In the genomic region with DNA sequence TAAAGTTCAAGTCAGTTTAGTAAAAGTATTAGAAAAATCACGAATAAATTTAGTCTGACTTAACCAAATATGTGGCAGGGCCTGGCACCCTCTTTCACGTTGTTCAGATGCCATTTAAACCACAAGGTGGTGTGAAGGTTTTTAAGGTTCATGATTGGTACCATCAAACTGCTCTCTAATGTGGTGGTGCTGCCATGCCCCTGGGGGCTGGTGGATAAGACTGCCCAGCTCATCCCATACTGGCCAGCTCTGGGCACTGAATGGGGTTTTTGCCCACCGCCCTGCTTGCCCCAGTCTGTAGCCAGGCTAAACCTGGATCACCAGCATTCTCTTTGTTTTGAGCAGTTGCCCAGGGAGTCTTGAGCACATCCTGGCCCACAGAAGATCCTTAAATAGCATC, we compare ENCODE assay signal across 16 cellular contexts.
DNase-seq lines count a peak whose midpoint lies in the region; ATAC-seq and TF ChIP-seq lines count a peak whose summit lies in the region.
"Had no signal": no experiment of that assay in that cellular context is flagged by ENCODE, and none has a peak within 500 bp of the region (broad histone marks: within the 10 kb centered on the region; RNA-seq: fewer than 3 reads in every experiment).

No MANE protein-coding gene starts in this region.

- H3K14ac ChIP-seq in IMR-90 (replicated peaks; ENCODE audit: low read depth, low read length) (peak overlapping the region; percentile 84), neuronal stem cell (ENCODE audit: low read length) (no peak overlapping the region)

- peaks cover 3% of the 10 kb centered on the region; the same call in 1 of the 2 replicates for H4K20me1 ChIP-seq in IMR-90 (ENCODE audit: insufficient read depth, low read length)
- H4K20me1 ChIP-seq in MM.1S (ENCODE audit: insufficient read depth, low read length), result no peaks in the 10 kb centered on the region

- no peak for DNase-seq in AG04450 (ENCODE audit: low read depth, low spot score)
- DNase-seq in IMR-90, result no peak
- DNase-seq in dorsolateral prefrontal cortex, result no peak
- DNase-seq in neuronal stem cell (ENCODE audit: low spot score), result no peak
- no peak for DNase-seq in NCI-H510A (lab: John Stamatoyannopoulos, UW)
- DNase-seq in MM.1S, result no peak
- DNase-seq: 8988T; AML-193; Caco-2; CD4-positive, alpha-beta T cell; GOT3; H7 had no signal

- H2AK5ac ChIP-seq in IMR-90 (ENCODE audit: low read depth, low read length) (peak overlapping the region; percentile 95), neuronal stem cell (ENCODE audit: low read depth, low read length) (peak overlapping the region; percentile 71)

- H3K23ac ChIP-seq in IMR-90 (ENCODE audit: low read depth, low read length) (peak overlapping the region; percentile 71), neuronal stem cell (ENCODE audit: low read depth, low read length, poor library complexity) (no peak overlapping the region)

- no peak overlapping the region for H2BK12ac ChIP-seq in neuronal stem cell (ENCODE audit: low read length)

- peak overlapping the region; percentile 85; the same call in 1 of the 2 replicates for H3K18ac ChIP-seq in IMR-90 (ENCODE audit: low read depth, low read length)
- H3K18ac ChIP-seq in neuronal stem cell (ENCODE audit: low read length), result no peak overlapping the region

- no peak overlapping the region for H3K56ac ChIP-seq in IMR-90 (ENCODE audit: extremely low read depth, insufficient read depth, low read length)

- no peaks in the 10 kb centered on the region for H3F3A ChIP-seq in MM.1S (ENCODE audit: insufficient read depth, low read length)

- H4K91ac ChIP-seq in IMR-90 (ENCODE audit: insufficient read depth, low read depth, low read length) (peak overlapping the region; percentile 62), neuronal stem cell (ENCODE audit: low read depth, low read length, poor library complexity) (no peak overlapping the region)

- ATAC-seq in IMR-90 (ENCODE audit: low read depth) (no peak), HG02623 (IDR thresholded peaks at IDR 0.05; ENCODE audit: unreplicated experiment) (no peak)
- ATAC-seq: HCT116, HepG2 had no signal

- in situ Hi-C loops in IMR-90 (cut with MboI; ENCODE audit: low sequenced_read_pairs), result no loop called here

- dilution Hi-C loops in IMR-90 (cut with HindIII; ENCODE audit: low sequenced_read_pairs, unreplicated experiment), result no loop called here

- H4K5ac ChIP-seq in IMR-90 (ENCODE audit: low read depth, low read length), result peak overlapping the region; percentile 83; the same call in 1 of the 2 replicates

- H3K4me2 ChIP-seq in IMR-90 (ENCODE audit: low read depth, low read length) (no peak overlapping the region), neuronal stem cell (ENCODE audit: insufficient read depth, low read length, poor library complexity, severe bottlenecking) (no peak overlapping the region), MM.1S (ENCODE audit: low read depth, low read length) (no peak overlapping the region)

- H2BK5ac ChIP-seq in IMR-90 (ENCODE audit: low read depth, low read length, poor library complexity, severe bottlenecking) (peak overlapping the region; percentile 84), neuronal stem cell (ENCODE audit: low read length) (no peak overlapping the region)

- H3K27ac ChIP-seq in AG04450 (ENCODE audit: low read depth, low read length), result peak overlapping the region; percentile 21
- no peak overlapping the region for H3K27ac ChIP-seq in IMR-90 (ENCODE audit: insufficient read depth, low read length)
- H3K27ac ChIP-seq in dorsolateral prefrontal cortex, result peak overlapping the region in 34 of 59 donors; percentile 2 to 75 (median 47)
- H3K27ac ChIP-seq in neuronal stem cell (replicated peaks; ENCODE audit: low read length), result no peak overlapping the region
- no peak overlapping the region for H3K27ac ChIP-seq in MM.1S (ENCODE audit: low read length)
- H3K27ac ChIP-seq: C4-2B had no signal

- 100% methylated on average over 1 of the region's 3 CpGs; no CpG with 5 or more reads in 1 of the 2 experiments for WGBS in IMR-90 (ENCODE audit: extremely low coverage in 2 of 2, insufficient read length in 1 of 2), 2 experiments
- WGBS in neuronal stem cell (ENCODE audit: extremely low coverage in 2 of 2, insufficient read length in 2 of 2, insufficient replicate concordance in 1 of 2), 2 donors, result no CpG with 5 or more reads among the region's 3 CpGs

- TF ChIP-seq CTCF in AG04450 (IDR thresholded peaks at IDR 0.05; ENCODE audit: low read depth, low read length) (no peak), IMR-90 (conservative IDR thresholded peaks at IDR 0.05; ENCODE audit: low read depth, low read length) (no peak), dorsolateral prefrontal cortex (IDR thresholded peaks at IDR 0.05 in 54 of 56, conservative IDR thresholded peaks at IDR 0.05 in 2 of 56; ENCODE audit: low read depth in 1 of 56, partially characterized antibody in 56 of 56) (no peak), MM.1S (IDR thresholded peaks at IDR 0.05; ENCODE audit: low read length) (no peak)

- H3K9me2 ChIP-seq in MM.1S (replicated peaks; ENCODE audit: insufficient read depth, low read length), result no peaks in the 10 kb centered on the region

- H3K4me1 ChIP-seq in IMR-90 (ENCODE audit: control insufficient read depth, insufficient read depth, low read length) (peaks cover 24% of the 10 kb centered on the region), neuronal stem cell (ENCODE audit: control insufficient read depth in 2 of 2, insufficient read depth in 1 of 2, low read depth in 1 of 2, low read length in 2 of 2) (peaks cover 0 to 8% of the 10 kb centered on the region in 2 donors), MM.1S (ENCODE audit: low read length) (no peaks in the 10 kb centered on the region)

- TF ChIP-seq POLR2A in IMR-90 (IDR thresholded peaks at IDR 0.05; ENCODE audit: low read depth, low read length), result no peak

- peak overlapping the region; percentile 89 for H2BK20ac ChIP-seq in IMR-90 (ENCODE audit: low read depth, low read length)

- H3K36me3 ChIP-seq in IMR-90 (ENCODE audit: control insufficient read depth, insufficient read depth, low read length) (no peaks in the 10 kb centered on the region), neuronal stem cell (replicated peaks in 1 of 2; ENCODE audit: control insufficient read depth in 2 of 2, insufficient read depth in 2 of 2, low read length in 2 of 2) (no peaks in the 10 kb centered on the region), MM.1S (replicated peaks; ENCODE audit: insufficient read depth, low read length) (no peaks in the 10 kb centered on the region)

- TF ChIP-seq RAD21 in IMR-90 (IDR thresholded peaks at IDR 0.05; ENCODE audit: low read length), result no peak

- H3K4me3 ChIP-seq in AG04450 (ENCODE audit: low read depth, low read length) (no peak overlapping the region), IMR-90 (ENCODE audit: insufficient read depth, low read depth, low read length) (no peak overlapping the region), dorsolateral prefrontal cortex (no peak overlapping the region), neuronal stem cell (ENCODE audit: low read length in 2 of 2) (no peak overlapping the region), MM.1S (ENCODE audit: low read length) (no peak overlapping the region)

- H2BK15ac ChIP-seq in IMR-90 (ENCODE audit: low read depth, low read length), result peak overlapping the region; percentile 65; the same call in 1 of the 3 replicates
- H2BK15ac ChIP-seq in neuronal stem cell (ENCODE audit: low read length), result no peak overlapping the region

- intact Hi-C loops in IMR-90 (cut with micrococcal nuclease), result no loop called here
- intact Hi-C loops in dorsolateral prefrontal cortex (cut with DNase I), result no loop called here

- H3K79me2 ChIP-seq in MM.1S (ENCODE audit: low read length), result no peaks in the 10 kb centered on the region

- no peak overlapping the region for H3K9ac ChIP-seq in IMR-90 (ENCODE audit: low read depth, low read length)
- H3K9ac ChIP-seq in neuronal stem cell (ENCODE audit: low read depth, low read length, poor library complexity), result no peak overlapping the region
- no peak overlapping the region for H3K9ac ChIP-seq in MM.1S (ENCODE audit: low read length)

- H3K4ac ChIP-seq in IMR-90 (ENCODE audit: low read depth, low read length), result peak overlapping the region; percentile 91
- no peak overlapping the region for H3K4ac ChIP-seq in neuronal stem cell (ENCODE audit: low read length)

- POLR2A ChIA-PET in AG04450 (lab: Yijun Ruan, JAX), result no interaction called here
- POLR2A ChIA-PET in IMR-90 (lab: Charles Lee; ENCODE audit: unreplicated experiment), result no interaction called here

- peak overlapping the region; percentile 52 for H2AK9ac ChIP-seq in IMR-90 (replicated peaks; ENCODE audit: low read depth, low read length, poor library complexity)

- H4K8ac ChIP-seq in IMR-90 (ENCODE audit: low read depth in 2 of 2, low read length in 2 of 2) (peak overlapping the region; percentile 27 to 73; a peak in 3 of 4 replicates), neuronal stem cell (ENCODE audit: low read depth, low read length) (no peak overlapping the region)

- H2AFZ ChIP-seq in IMR-90 (replicated peaks; ENCODE audit: low read length, poor library complexity) (peak overlapping the region; percentile 40), neuronal stem cell (ENCODE audit: low read length) (no peak overlapping the region), MM.1S (ENCODE audit: low read length) (no peak overlapping the region)

- H3K79me1 ChIP-seq in IMR-90 (ENCODE audit: low read depth in 1 of 2, low read length in 2 of 2) (peaks cover 4 to 27% of the 10 kb centered on the region in 2 experiments; a peak in 3 of 4 replicates), neuronal stem cell (ENCODE audit: low read depth, low read length) (no peaks in the 10 kb centered on the region)

- H3K27me3 ChIP-seq in AG04450 (ENCODE audit: control insufficient read depth, insufficient read depth, low read length) (no peaks in the 10 kb centered on the region), IMR-90 (ENCODE audit: control insufficient read depth, insufficient read depth, low read length) (no peaks in the 10 kb centered on the region), dorsolateral prefrontal cortex (no peaks in the 10 kb centered on the region), neuronal stem cell (ENCODE audit: control insufficient read depth in 3 of 3, insufficient read depth in 3 of 3, low read depth in 1 of 3, low read length in 3 of 3) (peaks cover 0 to 3% (median 0%) of the 10 kb centered on the region in 3 experiments), MM.1S (replicated peaks; ENCODE audit: insufficient read depth, low read length) (no peaks in the 10 kb centered on the region)

- no TSS peak for BruUV-seq in IMR-90 (replicated peaks; lab: Mats Ljungman, UMichigan)

- H3K9me3 ChIP-seq in AG04450 (ENCODE audit: control insufficient read depth, insufficient read depth, low read length), result no peaks in the 10 kb centered on the region
- no peaks in the 10 kb centered on the region for H3K9me3 ChIP-seq in IMR-90 (ENCODE audit: control insufficient read depth, insufficient read depth, low read length)
- H3K9me3 ChIP-seq in neuronal stem cell (replicated peaks in 1 of 2; ENCODE audit: control insufficient read depth in 2 of 2, insufficient read depth in 1 of 2, low read depth in 1 of 2, low read length in 2 of 2), result no peaks in the 10 kb centered on the region
- H3K9me3 ChIP-seq in MM.1S (replicated peaks; ENCODE audit: insufficient read depth, low read length), result no peaks in the 10 kb centered on the region
- H3K9me3 ChIP-seq: Caco-2 had no signal

- peaks cover 22% of the 10 kb centered on the region for H3K9me1 ChIP-seq in IMR-90 (ENCODE audit: insufficient read depth, low read length)

- CTCF ChIA-PET in AG04450 (lab: Charles Lee), result interaction anchor here (1.2 kb wide), 1 partner anchor 28 kb away, joined by 3 read pairs; no protein-coding TSS in a partner anchor
- CTCF ChIA-PET in IMR-90 (lab: Yijun Ruan, JAX), result no interaction called here

- H2BK120ac ChIP-seq in IMR-90 (ENCODE audit: low read depth, low read length) (peak overlapping the region; percentile 95), neuronal stem cell (ENCODE audit: low read depth, low read length) (no peak overlapping the region)

Comparison
In these comparisons a context has a peak if more than half of its experiments do, and no peak if none do; other contexts are left out.
1. H3K27ac ChIP-seq: peak in AG04450 (single experiment) and dorsolateral prefrontal cortex (34 of 59); none in IMR-90 (single experiment), neuronal stem cell (single experiment) and MM.1S (single experiment).